ENCODE assay signal across 12 cellular contexts in genomic region chr19:58571575-58571947, GRCh38. TPM values are rescaled to one million over a fixed set of nuclear protein-coding genes. Genes with fewer than 3 reads are reported as not detected.
A peak's percentile ranks its signal among the peaks of the same experiment; 100 is the strongest.
DNase-seq lines count a peak whose midpoint lies in the region; ATAC-seq and TF ChIP-seq lines count a peak whose summit lies in the region.
"Had no signal": no experiment of that assay in that cellular context is flagged by ENCODE, and none has a peak within 500 bp of the region (broad histone marks: within the 10 kb centered on the region; RNA-seq: fewer than 3 reads in every experiment).

No MANE protein-coding gene starts in this region.

- DNase-seq in HCT116 (ENCODE audit: low read depth, low spot score) (no peak), NCI-H128 (lab: John Stamatoyannopoulos, UW; ENCODE audit: unreplicated experiment) (no peak), glomerular visceral epithelial cell (ENCODE audit: extremely low spot score) (no peak), GM10248 (ENCODE audit: extremely low spot score) (no peak)
- DNase-seq in activated naive CD8-positive, alpha-beta T cell treated with anti-CD3 and anti-CD28 coated beads, Interleukin-2, amount 10 ng/mL, durations not matched to agents 7 days and 5 days: no peak
- DNase-seq: anterior cingulate cortex, DMS79, NCI-H1694 treated with DMSO at 0.1 percent for 48 hours, PC-3 had no signal

- H4K20me1 ChIP-seq in BLaER1 treated with 17β-estradiol and CSF1 and Interleukin-3, amounts not matched to agents 10 nM and 100 nM: no peaks in the 10 kb centered on the region; a peak in 1 of 22 replicates
- no peaks in the 10 kb centered on the region for H4K20me1 ChIP-seq in HCT116 (ENCODE audit: insufficient read depth)
- no peaks in the 10 kb centered on the region for H4K20me1 ChIP-seq in neural cell (ENCODE audit: insufficient read depth)

- POLR2A ChIA-PET in HCT116 (lab: Charles Lee) (interaction anchor here (2.1 to 2.4 kb wide), 2 partner anchors 12 to 16 kb away, joined by 7 to 8 read pairs; partner anchors contain the start of gene CHMP2A), GM10248 (lab: Yijun Ruan, JAX) (interaction anchor here (1.0 to 1.4 kb wide), 2 partner anchors 12 to 27 kb away, joined by 3 to 4 read pairs; partner anchors contain the start of genes TRIM28 and UBE2M)
- POLR2A ChIA-PET in activated naive CD8-positive, alpha-beta T cell treated with anti-CD3 and anti-CD28 coated beads, Interleukin-2, amount 10 ng/mL, durations not matched to agents 7 days and 5 days (lab: Charles Lee): interaction anchor here (1.5 to 4.9 kb wide), 3 partner anchors 11 to 51 kb away, joined by 4 to 50 read pairs (median 10); partner anchors contain the start of genes UBE2M and ZBTB45

- peaks cover 12% of the 10 kb centered on the region; the same call in 1 of the 2 replicates for H3K79me2 ChIP-seq in HCT116 (ENCODE audit: insufficient read depth, low read length)
- H3K79me2 ChIP-seq in neural cell (replicated peaks; ENCODE audit: insufficient read depth, low read length): peaks cover 5% of the 10 kb centered on the region

- H3F3A ChIP-seq in neural cell (ENCODE audit: insufficient read depth, low read length, poor library complexity, severe bottlenecking): no peaks in the 10 kb centered on the region

- H3K9me2 ChIP-seq in HCT116 (ENCODE audit: insufficient read depth): no peaks in the 10 kb centered on the region
- H3K9me2 ChIP-seq in neural cell (ENCODE audit: insufficient read depth, low read length): no peaks in the 10 kb centered on the region

- ATAC-seq in HCT116 (no peak), GM18867 (IDR thresholded peaks at IDR 0.05; ENCODE audit: unreplicated experiment) (no peak)
- ATAC-seq in activated naive CD8-positive, alpha-beta T cell treated with anti-CD3 and anti-CD28 coated beads, Interleukin-2, amount 10 ng/mL, durations not matched to agents 7 days and 5 days (ENCODE audit: low read depth): no peak
- ATAC-seq: PC-3 had no signal

- H3K27ac Mint-ChIP-seq in activated naive CD8-positive, alpha-beta T cell treated with anti-CD3 and anti-CD28 coated beads, Interleukin-2, amount 10 ng/mL, durations not matched to agents 7 days and 5 days: peak overlapping the region; percentile 100

- H2AFZ ChIP-seq in HCT116 (ENCODE audit: low read depth, low read length, poor library complexity, severe bottlenecking): no peak overlapping the region
- no peak overlapping the region for H2AFZ ChIP-seq in neural cell (ENCODE audit: low read depth, low read length)

- RAD21 ChIA-PET in HCT116 (lab: Charles Lee; ENCODE audit: low non-redundant PET in 1 of 2, low total read pairs in 2 of 2, uncharacterized antibody in 2 of 2, unreplicated experiment in 2 of 2): no interaction called here

- no peaks in the 10 kb centered on the region for H3K27me3 Mint-ChIP-seq in activated naive CD8-positive, alpha-beta T cell treated with anti-CD3 and anti-CD28 coated beads, Interleukin-2, amount 10 ng/mL, durations not matched to agents 7 days and 5 days

- TF ChIP-seq POLR2A in HCT116 (IDR thresholded peaks at IDR 0.05; ENCODE audit: borderline replicate concordance, extremely low read depth, insufficient read depth, insufficient read length): no peak

- peak overlapping the region; percentile 62 to 89 (median 74); a peak in 17 of 20 replicates for H3K4me3 ChIP-seq in BLaER1 treated with 17β-estradiol and CSF1 and Interleukin-3, amounts not matched to agents 10 nM and 100 nM
- H3K4me3 ChIP-seq in HCT116 (replicated peaks in 1 of 2; ENCODE audit: low read depth in 1 of 2, low read length in 2 of 2): no peak overlapping the region
- peak overlapping the region; percentile 97 for H3K4me3 ChIP-seq in neural cell (ENCODE audit: low read length)

- TF ChIP-seq RAD21 in HCT116 (IDR thresholded peaks at IDR 0.05; ENCODE audit: low read depth) (no peak), neural cell (conservative IDR thresholded peaks at IDR 0.05) (no peak)

- peaks cover 34% of the 10 kb centered on the region for H3K4me1 Mint-ChIP-seq in activated naive CD8-positive, alpha-beta T cell treated with anti-CD3 and anti-CD28 coated beads, Interleukin-2, amount 10 ng/mL, durations not matched to agents 7 days and 5 days

- H3K9me3 ChIP-seq in BLaER1 treated with 17β-estradiol and CSF1 and Interleukin-3, amounts not matched to agents 10 nM and 100 nM (replicated peaks in 1 of 11): no peaks in the 10 kb centered on the region
- H3K9me3 ChIP-seq in HCT116 (ENCODE audit: control insufficient read depth in 1 of 2, insufficient read depth in 1 of 2, low read depth in 1 of 2, low read length in 2 of 2) (no peaks in the 10 kb centered on the region), neural cell (ENCODE audit: low read length) (no peaks in the 10 kb centered on the region)

- H3K27ac ChIP-seq in BLaER1 treated with 17β-estradiol and CSF1 and Interleukin-3, amounts not matched to agents 10 nM and 100 nM: peak overlapping the region; percentile 61 to 99 (median 96)
- peak overlapping the region; percentile 91; the same call in 1 of the 2 replicates for H3K27ac ChIP-seq in HCT116 (ENCODE audit: low read depth, low read length)
- no peak overlapping the region for H3K27ac ChIP-seq in neural cell (ENCODE audit: low read length)

- peaks cover 1 to 26% (median 14%) of the 10 kb centered on the region in 11 experiments; a peak in 16 of 22 replicates for H3K36me3 ChIP-seq in BLaER1 treated with 17β-estradiol and CSF1 and Interleukin-3, amounts not matched to agents 10 nM and 100 nM
- H3K36me3 ChIP-seq in HCT116 (ENCODE audit: control insufficient read depth in 1 of 2, insufficient read depth in 2 of 2, low read length in 2 of 2) (peaks cover 0 to 14% of the 10 kb centered on the region in 2 experiments; a peak in 1 of 4 replicates), neural cell (ENCODE audit: insufficient read depth, low read length) (no peaks in the 10 kb centered on the region)

- peak overlapping the region; percentile 63 to 94 (median 89) for H3K9ac ChIP-seq in BLaER1 treated with 17β-estradiol and CSF1 and Interleukin-3, amounts not matched to agents 10 nM and 100 nM
- H3K9ac ChIP-seq in HCT116 (ENCODE audit: low read length): no peak overlapping the region
- H3K9ac ChIP-seq in neural cell (ENCODE audit: low read length): no peak overlapping the region

- BruUV-seq in HCT116 (replicated peaks; lab: Mats Ljungman, UMichigan): no TSS peak

- intact Hi-C loops in HCT116 (cut with micrococcal nuclease): no loop called here

- CTCF ChIA-PET in HCT116 (lab: Charles Lee): no interaction called here
- CTCF ChIA-PET in GM10248 (lab: Yijun Ruan, JAX): interaction anchor here (1.2 to 1.3 kb wide), 2 partner anchors 9 to 51 kb away, joined by 3 to 5 read pairs; partner anchors contain the start of gene ZBTB45

- no peak for TF ChIP-seq CTCF in HCT116 (IDR thresholded peaks at IDR 0.05 in 2 of 3, conservative IDR thresholded peaks at IDR 0.05 in 1 of 3; ENCODE audit: borderline replicate concordance in 1 of 3, insufficient read depth in 1 of 3, low read depth in 2 of 3, low read length in 2 of 3)
- TF ChIP-seq CTCF in neural cell (IDR thresholded peaks at IDR 0.05; ENCODE audit: poor library complexity, severe bottlenecking): no peak
- no peak for TF ChIP-seq CTCF in GM10248 (IDR thresholded peaks at IDR 0.05; ENCODE audit: control extremely low read depth, extremely low read depth, low read depth, missing control alignments)

- no peak for TF ChIP-seq EP300 in neural cell (conservative IDR thresholded peaks at IDR 0.05; ENCODE audit: poor library complexity, severe bottlenecking)

- peak overlapping the region; percentile 95 to 99 (median 99) for H3K4me2 ChIP-seq in BLaER1 treated with 17β-estradiol and CSF1 and Interleukin-3, amounts not matched to agents 10 nM and 100 nM
- peak overlapping the region; percentile 100; the same call in 1 of the 2 replicates for H3K4me2 ChIP-seq in HCT116 (ENCODE audit: low read length)
- no peak overlapping the region for H3K4me2 ChIP-seq in neural cell (ENCODE audit: low read length)

- peaks cover 49 to 72% (median 64%) of the 10 kb centered on the region in 10 experiments for H3K4me1 ChIP-seq in BLaER1 treated with 17β-estradiol and CSF1 and Interleukin-3, amounts not matched to agents 10 nM and 100 nM
- peaks cover 12 to 28% of the 10 kb centered on the region in 2 experiments for H3K4me1 ChIP-seq in HCT116 (ENCODE audit: control insufficient read depth in 1 of 2, insufficient read depth in 2 of 2, low read length in 2 of 2)

- H3K27me3 ChIP-seq in BLaER1 treated with 17β-estradiol and CSF1 and Interleukin-3, amounts not matched to agents 10 nM and 100 nM: no peaks in the 10 kb centered on the region
- no peaks in the 10 kb centered on the region for H3K27me3 ChIP-seq in HCT116 (ENCODE audit: insufficient read depth, low read length)
- H3K27me3 ChIP-seq in neural cell (ENCODE audit: insufficient read depth, low read depth, low read length): no peaks in the 10 kb centered on the region

- peaks cover 10% of the 10 kb centered on the region for H3K36me3 Mint-ChIP-seq in activated naive CD8-positive, alpha-beta T cell treated with anti-CD3 and anti-CD28 coated beads, Interleukin-2, amount 10 ng/mL, durations not matched to agents 7 days and 5 days

- peak overlapping the region; percentile 98 for H3K4me3 Mint-ChIP-seq in activated naive CD8-positive, alpha-beta T cell treated with anti-CD3 and anti-CD28 coated beads, Interleukin-2, amount 10 ng/mL, durations not matched to agents 7 days and 5 days

- H3K9me3 Mint-ChIP-seq in activated naive CD8-positive, alpha-beta T cell treated with anti-CD3 and anti-CD28 coated beads, Interleukin-2, amount 10 ng/mL, durations not matched to agents 7 days and 5 days: no peaks in the 10 kb centered on the region

RNA-seq across cellular contexts. Expression of gene MZF1, which starts 1.6 kb away (rescaled TPM):
- 33.0 TPM for total RNA-seq in HCT116 (2021; ENCODE audit: unreplicated experiment)
- polyA plus RNA-seq in HCT116 (2012): 25.9 and 31.2 TPM in 2 replicates
- total RNA-seq in activated naive CD8-positive, alpha-beta T cell treated with anti-CD3 and anti-CD28 coated beads, Interleukin-2, amount 10 ng/mL, durations not matched to agents 7 days and 5 days: 10 to 100 TPM; 31.3 to 31.7 TPM
- 74.6 and 80.8 TPM in 2 replicates for polyA plus RNA-seq in neural cell
- polyA minus RNA-seq in neural cell: 36.1 and 40.2 TPM in 2 replicates

RNA-seq across cellular contexts. Expression of gene UBE2M, which starts 13.2 kb away (rescaled TPM):
- total RNA-seq in HCT116 (2021; ENCODE audit: unreplicated experiment): 120 TPM
- polyA plus RNA-seq in HCT116 (2012): 164 and 172 TPM in 2 replicates
- 10 to 100 TPM; 79.5 to 81.2 TPM for total RNA-seq in activated naive CD8-positive, alpha-beta T cell treated with anti-CD3 and anti-CD28 coated beads, Interleukin-2, amount 10 ng/mL, durations not matched to agents 7 days and 5 days
- polyA plus RNA-seq in neural cell: 138 and 151 TPM in 2 replicates
- 77.9 and 82.3 TPM in 2 replicates for polyA minus RNA-seq in neural cell

RNA-seq across cellular contexts. Expression of gene CHMP2A, which starts 16.7 kb away (rescaled TPM):
- total RNA-seq in HCT116 (2021; ENCODE audit: unreplicated experiment): 125 TPM
- polyA plus RNA-seq in HCT116 (2012): 183 and 204 TPM in 2 replicates
- total RNA-seq in activated naive CD8-positive, alpha-beta T cell treated with anti-CD3 and anti-CD28 coated beads, Interleukin-2, amount 10 ng/mL, durations not matched to agents 7 days and 5 days: 100 to 1,000 TPM in 1 of 2 experiments, 10 to 100 TPM in 1; 99.0 to 111 TPM
- polyA plus RNA-seq in neural cell: 176 and 189 TPM in 2 replicates
- polyA minus RNA-seq in neural cell: 69.9 and 71.0 TPM in 2 replicates

RNA-seq across cellular contexts. Expression of gene TRIM28, which starts 27.7 kb away (rescaled TPM):
- total RNA-seq in HCT116 (2021; ENCODE audit: unreplicated experiment): 908 TPM
- polyA plus RNA-seq in HCT116 (2012): 1,271 and 1,421 TPM in 2 replicates
- total RNA-seq in activated naive CD8-positive, alpha-beta T cell treated with anti-CD3 and anti-CD28 coated beads, Interleukin-2, amount 10 ng/mL, durations not matched to agents 7 days and 5 days: 100 to 1,000 TPM; 409 to 412 TPM
- polyA plus RNA-seq in neural cell: 227 and 256 TPM in 2 replicates
- 305 and 312 TPM in 2 replicates for polyA minus RNA-seq in neural cell

RNA-seq across cellular contexts. Expression of gene ZBTB45, which starts 52.0 kb away (rescaled TPM):
- total RNA-seq in HCT116 (2021; ENCODE audit: unreplicated experiment): 12.0 TPM
- 10.6 and 10.8 TPM in 2 replicates for polyA plus RNA-seq in HCT116 (2012)
- total RNA-seq in activated naive CD8-positive, alpha-beta T cell treated with anti-CD3 and anti-CD28 coated beads, Interleukin-2, amount 10 ng/mL, durations not matched to agents 7 days and 5 days: 10 to 100 TPM; 18.9 to 19.5 TPM
- 5.5 and 6.8 TPM in 2 replicates for polyA plus RNA-seq in neural cell
- 7.8 and 10.0 TPM in 2 replicates for polyA minus RNA-seq in neural cell

Comparison
In these comparisons a context has a peak if more than half of its experiments do, and no peak if none do; other contexts are left out.
1. H3K4me3 ChIP-seq: peak in BLaER1 treated with 17β-estradiol and CSF1 and Interleukin-3, amounts not matched to agents 10 nM and 100 nM (10 of 10) and neural cell (single experiment); none in HCT116 (0 of 2).
2. H3K9ac ChIP-seq: peak in BLaER1 treated with 17β-estradiol and CSF1 and Interleukin-3, amounts not matched to agents 10 nM and 100 nM (11 of 11); none in HCT116 (single experiment) and neural cell (single experiment).